Comparison of ENCODE assay signal across 12 cellular contexts in genomic region chr7:38748056-38748610, GRCh38.
DNase-seq lines count a peak whose midpoint lies in the region; ATAC-seq and TF ChIP-seq lines count a peak whose summit lies in the region.
"Had no signal": no experiment of that assay in that cellular context is flagged by ENCODE, and none has a peak within 500 bp of the region (broad histone marks: within the 10 kb centered on the region; RNA-seq: fewer than 3 reads in every experiment).

No MANE protein-coding gene starts in this region.

- H2AFZ ChIP-seq in SU-DHL-6 (ENCODE audit: low read depth, low read length, severe bottlenecking) = no peak overlapping the region

- H3K4me1 ChIP-seq in heart left ventricle = peaks cover 0 to 4% (median 0%) of the 10 kb centered on the region in 12 donors
- H3K4me1 ChIP-seq in left ventricle myocardium inferior = no peaks in the 10 kb centered on the region
- H3K4me1 ChIP-seq in upper lobe of right lung = no peaks in the 10 kb centered on the region
- H3K4me1 ChIP-seq: left lung had no signal

- H3K27ac ChIP-seq in heart left ventricle = no peak overlapping the region
- no peak overlapping the region for H3K27ac ChIP-seq in SU-DHL-6 (ENCODE audit: low read depth, low read length)
- H3K27ac ChIP-seq in left ventricle myocardium inferior (replicated peaks) = no peak overlapping the region
- H3K27ac ChIP-seq in upper lobe of right lung = no peak overlapping the region
- H3K27ac ChIP-seq: left lung had no signal

- intact Hi-C loops in heart left ventricle (cut with DNase I) = loop anchor here in 7 of 10 donors (5.0 to 10.0 kb wide), 6 partner anchors 293 to 353 kb away; no protein-coding TSS in a partner anchor
- intact Hi-C loops in cardiac septum (cut with DNase I) = no loop called here
- intact Hi-C loops in left ventricle myocardium inferior (cut with micrococcal nuclease) = no loop called here
- intact Hi-C loops in upper lobe of right lung (cut with DNase I) = no loop called here

- H4K20me1 ChIP-seq in SU-DHL-6 (ENCODE audit: low read depth, low read length) = no peaks in the 10 kb centered on the region

- DNase-seq in heart left ventricle = no peak
- no peak for DNase-seq in cardiac septum (ENCODE audit: low spot score)
- no peak for DNase-seq in left ventricle myocardium inferior
- no peak for DNase-seq in upper lobe of right lung
- no peak for DNase-seq in activated gamma-delta T cell treated with Interleukin-2 at 50 U/mL for 16 hours
- DNase-seq in activated naive CD4-positive, alpha-beta T cell treated with anti-CD3 and anti-CD28 coated beads, Interleukin-2, amount 50 U/mL, for 16 hours = no peak
- DNase-seq: activated naive CD8-positive, alpha-beta T cell treated with anti-CD3 and anti-CD28 coated beads, Interleukin-2, amount 10 ng/mL, durations not matched to agents 7 days and 5 days; DMS153; left lung; stimulated activated CD4-positive, alpha-beta T cell treated with anti-CD3 and anti-CD28 coated beads, Interleukin-2, amount 100 ng/mL, for 48 hours had no signal

- peak in 11 of 12 donors; percentile 10 to 59 (median 31) for TF ChIP-seq CTCF in heart left ventricle (IDR thresholded peaks at IDR 0.05)
- peak; percentile 48 for TF ChIP-seq CTCF in SU-DHL-6 (IDR thresholded peaks at IDR 0.05; ENCODE audit: insufficient read depth, low read length, poor library complexity, severe bottlenecking)
- TF ChIP-seq CTCF in left ventricle myocardium inferior (IDR thresholded peaks at IDR 0.05; ENCODE audit: borderline replicate concordance) = peak; percentile 52
- TF ChIP-seq CTCF in upper lobe of right lung (IDR thresholded peaks at IDR 0.05) = peak; percentile 28

- no peaks in the 10 kb centered on the region for H3K79me2 ChIP-seq in SU-DHL-6 (ENCODE audit: insufficient read depth, low read length)

- H3K9me2 ChIP-seq in SU-DHL-6 (replicated peaks; ENCODE audit: insufficient read depth, low read length) = no peaks in the 10 kb centered on the region

- H3K9me3 ChIP-seq in heart left ventricle = no peaks in the 10 kb centered on the region
- no peaks in the 10 kb centered on the region for H3K9me3 ChIP-seq in SU-DHL-6 (ENCODE audit: insufficient read depth, low read length)
- no peaks in the 10 kb centered on the region for H3K9me3 ChIP-seq in left ventricle myocardium inferior (replicated peaks)
- H3K9me3 ChIP-seq in upper lobe of right lung = no peaks in the 10 kb centered on the region
- H3K9me3 ChIP-seq: left lung had no signal

- H3K4me2 ChIP-seq in SU-DHL-6 (ENCODE audit: low read depth, low read length, poor library complexity, severe bottlenecking) = no peak overlapping the region

- TF ChIP-seq POLR2A in heart left ventricle (IDR thresholded peaks at IDR 0.05) = no peak

- H3K27me3 ChIP-seq in heart left ventricle = no peaks in the 10 kb centered on the region
- H3K27me3 ChIP-seq in SU-DHL-6 (ENCODE audit: low read length) = no peaks in the 10 kb centered on the region
- no peaks in the 10 kb centered on the region for H3K27me3 ChIP-seq in left ventricle myocardium inferior (ENCODE audit: low read depth)
- H3K27me3 ChIP-seq in upper lobe of right lung = no peaks in the 10 kb centered on the region
- H3K27me3 ChIP-seq: left lung had no signal

- H3K4me3 ChIP-seq in heart left ventricle = peak overlapping the region in 2 of 12 donors; percentile 21 to 24
- H3K4me3 ChIP-seq in SU-DHL-6 (ENCODE audit: insufficient read depth, low read length, poor library complexity, severe bottlenecking) = no peak overlapping the region
- no peak overlapping the region for H3K4me3 ChIP-seq in left ventricle myocardium inferior
- H3K4me3 ChIP-seq in upper lobe of right lung = no peak overlapping the region
- H3K4me3 ChIP-seq: left lung had no signal

- no peak overlapping the region for H3K9ac ChIP-seq in SU-DHL-6 (ENCODE audit: low read length)

- ATAC-seq in heart left ventricle (peak in 1 of 4 donors; percentile 62), upper lobe of right lung (no peak), HG02610 (IDR thresholded peaks at IDR 0.05; ENCODE audit: unreplicated experiment) (no peak)
- ATAC-seq: left lung had no signal

- no peaks in the 10 kb centered on the region for H3F3A ChIP-seq in SU-DHL-6 (ENCODE audit: insufficient read depth)

- 81 to 90% (median 86%) methylated on average over 12 of the region's 12 CpGs for WGBS in heart left ventricle, 4 donors

- H3K36me3 ChIP-seq in heart left ventricle = peaks cover 0 to 78% (median 60%) of the 10 kb centered on the region in 9 donors
- H3K36me3 ChIP-seq in SU-DHL-6 (ENCODE audit: low read length) = peaks cover 7% of the 10 kb centered on the region
- peaks cover 53% of the 10 kb centered on the region for H3K36me3 ChIP-seq in left ventricle myocardium inferior
- peaks cover 47% of the 10 kb centered on the region for H3K36me3 ChIP-seq in upper lobe of right lung

Comparison
In these comparisons a context has a peak if more than half of its experiments do, and no peak if none do; other contexts are left out.
1. intact Hi-C loops: an anchor here in heart left ventricle (5.0 to 10.0 kb wide); none called in cardiac septum, left ventricle myocardium inferior and upper lobe of right lung.